Comparison of ENCODE assay signal across 19 cellular contexts in the genomic region with DNA sequence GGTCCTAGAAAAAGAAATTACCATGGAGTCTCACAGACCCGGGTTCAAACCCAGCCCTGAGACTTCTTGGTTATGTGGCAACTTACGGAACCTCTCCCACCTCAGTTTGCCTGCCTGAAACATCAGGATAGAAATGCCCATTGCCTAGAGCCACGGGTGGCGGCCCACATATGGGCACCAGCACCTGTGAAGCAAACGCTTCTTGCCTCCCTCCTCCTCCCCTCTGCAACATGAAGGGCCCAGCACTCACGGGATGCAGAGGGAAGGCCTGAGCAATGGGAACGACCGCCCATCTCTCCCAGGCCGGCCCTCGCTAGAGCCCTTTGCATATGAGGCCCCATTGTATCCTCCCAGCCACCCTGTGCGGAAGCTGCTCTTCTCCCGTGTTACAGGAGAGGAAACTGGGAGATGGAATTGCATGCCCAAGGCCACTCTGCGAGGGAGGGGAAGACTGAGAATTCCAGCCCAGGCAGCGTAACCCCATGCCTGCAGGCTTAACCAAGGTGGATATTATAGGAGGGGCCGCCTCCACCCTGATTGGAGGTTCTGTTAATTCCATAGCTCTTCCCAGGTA.
"Had no signal": no experiment of that assay in that cellular context is flagged by ENCODE, and none has a peak within 500 bp of the region (broad histone marks: within the 10 kb centered on the region; RNA-seq: fewer than 3 reads in every experiment).

No MANE protein-coding gene starts in this region.

- H2AFZ ChIP-seq: hepatocyte had no signal

- H3K36me3 ChIP-seq: pancreas, vagina had no signal

- H3K4me1 Mint-ChIP-seq: activated CD4-positive, alpha-beta T cell treated with anti-CD3 and anti-CD28 coated beads, Interleukin-2, amount 10 ng/mL, durations not matched to agents 24 days and 14 days had no signal

- H3K27me3 ChIP-seq: dorsolateral prefrontal cortex, foreskin keratinocyte, hepatocyte, left lung, pancreas, sigmoid colon, suprapubic skin, transverse colon, vagina had no signal

- H3K4me2 ChIP-seq: hepatocyte had no signal

- H3K27me3 Mint-ChIP-seq: activated CD4-positive, alpha-beta T cell treated with anti-CD3 and anti-CD28 coated beads, Interleukin-2, amount 10 ng/mL, durations not matched to agents 24 days and 14 days; activated CD8-positive, alpha-beta T cell treated with anti-CD3 and anti-CD28 coated beads for 36 hours had no signal

- H3K9me3 ChIP-seq: left lung, pancreas, sigmoid colon, suprapubic skin, transverse colon, vagina had no signal

- H3K4me3 Mint-ChIP-seq: activated CD4-positive, alpha-beta T cell treated with anti-CD3 and anti-CD28 coated beads, Interleukin-2, amount 10 ng/mL, durations not matched to agents 24 days and 14 days; activated CD8-positive, alpha-beta T cell treated with anti-CD3 and anti-CD28 coated beads for 36 hours; activated naive CD4-positive, alpha-beta T cell treated with anti-CD3 and anti-CD28 coated beads for 36 hours; brain had no signal

- H3K27ac ChIP-seq: dorsolateral prefrontal cortex, epithelial cell of prostate, foreskin keratinocyte, hepatocyte, left lung, pancreas, sigmoid colon, suprapubic skin, transverse colon, vagina had no signal

- H3K4me1 ChIP-seq: left lung, pancreas, transverse colon had no signal

- H3K4me3 ChIP-seq: dorsolateral prefrontal cortex, hepatocyte, left lung, pancreas, sigmoid colon, suprapubic skin, transverse colon, vagina had no signal

- H3K27ac Mint-ChIP-seq: activated CD4-positive, alpha-beta T cell treated with anti-CD3 and anti-CD28 coated beads, Interleukin-2, amount 10 ng/mL, durations not matched to agents 24 days and 14 days; activated CD8-positive, alpha-beta T cell treated with anti-CD3 and anti-CD28 coated beads for 36 hours; activated naive CD4-positive, alpha-beta T cell treated with anti-CD3 and anti-CD28 coated beads for 36 hours; brain had no signal

- DNase-seq: activated CD4-positive, alpha-beta T cell treated with anti-CD3 and anti-CD28 coated beads, Interleukin-2, amount 10 ng/mL, durations not matched to agents 24 days and 14 days; activated CD8-positive, alpha-beta T cell treated with anti-CD3 and anti-CD28 coated beads for 36 hours; activated naive CD4-positive, alpha-beta T cell treated with anti-CD3 and anti-CD28 coated beads for 36 hours; activated T-cell treated with anti-CD3 and anti-CD28 coated beads, Interleukin-2, amount 50 U/mL, for 1 hour; caudate nucleus; foreskin keratinocyte; left lung; sigmoid colon; stimulated activated CD8-positive, alpha-beta memory T cell treated with anti-CD3 and anti-CD28 coated beads, Interleukin-4, amount 100 ng/mL, for 48 hours; stimulated activated naive CD8-positive, alpha-beta T cell treated with anti-CD3 and anti-CD28 coated beads, Interleukin-15, Interleukin-2, amounts not matched to agents 100 U/mL and 50 U/mL, for 24 hours; SW 1271; transverse colon had no signal

- ATAC-seq: activated CD8-positive, alpha-beta T cell treated with anti-CD3 and anti-CD28 coated beads for 36 hours; foreskin keratinocyte; left lung; pancreas; stimulated activated naive CD8-positive, alpha-beta T cell treated with anti-CD3 and anti-CD28 coated beads, Interleukin-15, Interleukin-2, amounts not matched to agents 100 U/mL and 50 U/mL, for 24 hours had no signal

- H3K9me3 Mint-ChIP-seq: activated CD4-positive, alpha-beta T cell treated with anti-CD3 and anti-CD28 coated beads, Interleukin-2, amount 10 ng/mL, durations not matched to agents 24 days and 14 days; activated CD8-positive, alpha-beta T cell treated with anti-CD3 and anti-CD28 coated beads for 36 hours; activated naive CD4-positive, alpha-beta T cell treated with anti-CD3 and anti-CD28 coated beads for 36 hours; brain had no signal
